In genomic region chr19:12140545-12141404, GRCh38 we compare ENCODE assay signal across 8 cellular contexts. TPM values are rescaled to one million over a fixed set of nuclear protein-coding genes. Genes with fewer than 3 reads are reported as not detected.
A peak's percentile ranks its signal among the peaks of the same experiment; 100 is the strongest.
DNase-seq lines count a peak whose midpoint lies in the region; ATAC-seq and TF ChIP-seq lines count a peak whose summit lies in the region.

No MANE protein-coding gene starts in this region.

- H3K79me2 ChIP-seq in Karpas-422 (ENCODE audit: low read length) = peaks cover 34% of the 10 kb centered on the region

- peak overlapping the region; percentile 88 for H3K4me3 Mint-ChIP-seq in activated T-helper 17 cell treated with anti-CD3 and anti-CD28 coated beads, Interleukin-2, amount 50 U/mL, for 72 hours
- peak overlapping the region; percentile 96 to 98 (median 98) for H3K4me3 Mint-ChIP-seq in nephron
- peak overlapping the region; percentile 94 to 98 for H3K4me3 Mint-ChIP-seq in stimulated activated naive B cell treated with anti-CD40 and anti-IgM and Interleukin-4, amounts not matched to agents 10 μg/mL and 1 μg/mL and 100 μg/mL, for 72 hours

- DNase-seq in Karpas-422 (peak; percentile 95), RPMI7951 (ENCODE audit: low read depth) (peak; percentile 83), fibroblast of peridontal ligament (ENCODE audit: extremely low read depth) (peak; percentile 85)
- peak; percentile 68 for DNase-seq in stimulated activated naive B cell treated with anti-CD40 and anti-IgM and Interleukin-4, amounts not matched to agents 10 μg/mL and 1 μg/mL and 100 μg/mL, for 72 hours

- TF ChIP-seq CTCF in nephron (IDR thresholded peaks at IDR 0.05; ENCODE audit: unreplicated experiment in 3 of 3) = peak; percentile 74 to 86 (median 76)

- H3K4me2 ChIP-seq in BLaER1 (peak overlapping the region; percentile 98), Karpas-422 (ENCODE audit: low read depth, low read length, poor library complexity, severe bottlenecking) (peak overlapping the region; percentile 84)

- peaks cover 26% of the 10 kb centered on the region for H3K4me1 Mint-ChIP-seq in activated T-helper 17 cell treated with anti-CD3 and anti-CD28 coated beads, Interleukin-2, amount 50 U/mL, for 72 hours
- peaks cover 24% of the 10 kb centered on the region for H3K4me1 Mint-ChIP-seq in nephron
- H3K4me1 Mint-ChIP-seq in stimulated activated naive B cell treated with anti-CD40 and anti-IgM and Interleukin-4, amounts not matched to agents 10 μg/mL and 1 μg/mL and 100 μg/mL, for 72 hours = peaks cover 24 to 38% of the 10 kb centered on the region in 2 donors

- H3K27ac Mint-ChIP-seq in activated T-helper 17 cell treated with anti-CD3 and anti-CD28 coated beads, Interleukin-2, amount 50 U/mL, for 72 hours = peak overlapping the region; percentile 40
- peak overlapping the region; percentile 69 to 95 (median 91) for H3K27ac Mint-ChIP-seq in nephron
- no peak overlapping the region for H3K27ac Mint-ChIP-seq in stimulated activated naive B cell treated with anti-CD40 and anti-IgM and Interleukin-4, amounts not matched to agents 10 μg/mL and 1 μg/mL and 100 μg/mL, for 72 hours

- peak; percentile 18 for ATAC-seq in GM19452 (IDR thresholded peaks at IDR 0.05; ENCODE audit: unreplicated experiment)
- peak; percentile 64 for ATAC-seq in activated T-helper 17 cell treated with anti-CD3 and anti-CD28 coated beads, Interleukin-2, amount 50 U/mL, for 72 hours (replicated peaks)
- ATAC-seq in stimulated activated naive B cell treated with anti-CD40 and anti-IgM and Interleukin-4, amounts not matched to agents 10 μg/mL and 1 μg/mL and 100 μg/mL, for 72 hours (replicated peaks) = peak; percentile 73 to 78

- H3K27ac ChIP-seq in BLaER1 (0 out of 2 replicates have a peak overlapping the region, but pooled peaks have one; percentile 3), Karpas-422 (ENCODE audit: low read length) (peak overlapping the region; percentile 44)

- peaks cover 16% of the 10 kb centered on the region for H4K20me1 ChIP-seq in BLaER1
- H4K20me1 ChIP-seq in Karpas-422 (ENCODE audit: insufficient read depth, low read depth, low read length) = no peaks in the 10 kb centered on the region

- H3K27me3 ChIP-seq in BLaER1 (no peaks in the 10 kb centered on the region), Karpas-422 (ENCODE audit: low read length) (no peaks in the 10 kb centered on the region)

- H3K4me3 ChIP-seq in BLaER1 = peak overlapping the region; percentile 94
- H3K4me3 ChIP-seq in Karpas-422 (ENCODE audit: low read length) = peak overlapping the region; percentile 83

- no peaks in the 10 kb centered on the region for H3K27me3 Mint-ChIP-seq in activated T-helper 17 cell treated with anti-CD3 and anti-CD28 coated beads, Interleukin-2, amount 50 U/mL, for 72 hours
- peaks cover 3% of the 10 kb centered on the region for H3K27me3 Mint-ChIP-seq in nephron (ENCODE audit: low read depth)
- no peaks in the 10 kb centered on the region for H3K27me3 Mint-ChIP-seq in stimulated activated naive B cell treated with anti-CD40 and anti-IgM and Interleukin-4, amounts not matched to agents 10 μg/mL and 1 μg/mL and 100 μg/mL, for 72 hours

- H3K9me2 ChIP-seq in Karpas-422 (replicated peaks; ENCODE audit: insufficient read depth, low read length) = no peaks in the 10 kb centered on the region

- H3K36me3 ChIP-seq in BLaER1 (peaks cover 48% of the 10 kb centered on the region), Karpas-422 (ENCODE audit: insufficient read depth, low read length) (peaks cover 39% of the 10 kb centered on the region)

- H3K9ac ChIP-seq in BLaER1 (peak overlapping the region; percentile 47; the same call in 1 of the 2 replicates), Karpas-422 (ENCODE audit: low read length) (peak overlapping the region; percentile 84)

- H3K9me3 Mint-ChIP-seq in activated T-helper 17 cell treated with anti-CD3 and anti-CD28 coated beads, Interleukin-2, amount 50 U/mL, for 72 hours = peaks cover 7% of the 10 kb centered on the region
- H3K9me3 Mint-ChIP-seq in nephron = peaks cover 32% of the 10 kb centered on the region
- peaks cover 7% of the 10 kb centered on the region in 2 donors for H3K9me3 Mint-ChIP-seq in stimulated activated naive B cell treated with anti-CD40 and anti-IgM and Interleukin-4, amounts not matched to agents 10 μg/mL and 1 μg/mL and 100 μg/mL, for 72 hours

- H2AFZ ChIP-seq in Karpas-422 (ENCODE audit: low read length) = peak overlapping the region; percentile 26; the same call in 1 of the 2 replicates

- H3K36me3 Mint-ChIP-seq in activated T-helper 17 cell treated with anti-CD3 and anti-CD28 coated beads, Interleukin-2, amount 50 U/mL, for 72 hours (ENCODE audit: low read depth) = peaks cover 22% of the 10 kb centered on the region
- H3K36me3 Mint-ChIP-seq in nephron (ENCODE audit: low read depth) = peaks cover 91% of the 10 kb centered on the region
- peaks cover 16 to 23% of the 10 kb centered on the region in 2 donors for H3K36me3 Mint-ChIP-seq in stimulated activated naive B cell treated with anti-CD40 and anti-IgM and Interleukin-4, amounts not matched to agents 10 μg/mL and 1 μg/mL and 100 μg/mL, for 72 hours

- peaks cover 38% of the 10 kb centered on the region for H3K4me1 ChIP-seq in BLaER1
- H3K4me1 ChIP-seq in Karpas-422 (ENCODE audit: low read length) = peaks cover 18% of the 10 kb centered on the region

- H3K9me3 ChIP-seq in BLaER1 (peaks cover 18% of the 10 kb centered on the region), Karpas-422 (ENCODE audit: low read length) (peaks cover 7% of the 10 kb centered on the region)

RNA-seq across cellular contexts. Expression of gene ZNF20, which starts 0.6 kb away (rescaled TPM):
- total RNA-seq in Karpas-422 (2014; rRNA removed; shearing (Covaris generic); ENCODE audit: low replicate concordance) = 6.2 and 10.0 TPM in 2 replicates
- 7.6 and 8.3 TPM in 2 replicates for total RNA-seq in RPMI7951 (2014; rRNA removed; shearing (Covaris generic))
- 1 to 10 TPM; 1.7 to 3.5 TPM for total RNA-seq in activated T-helper 17 cell treated with anti-CD3 and anti-CD28 coated beads, Interleukin-2, amount 50 U/mL, for 72 hours

RNA-seq across cellular contexts. Expression of gene ZNF625, which starts 15.8 kb away (rescaled TPM):
- total RNA-seq in Karpas-422 (2014; rRNA removed; shearing (Covaris generic); ENCODE audit: low replicate concordance) = 3.9 and 9.7 TPM in 2 replicates
- total RNA-seq in RPMI7951 (2014; rRNA removed; shearing (Covaris generic)) = 6.8 and 7.9 TPM in 2 replicates
- total RNA-seq in activated T-helper 17 cell treated with anti-CD3 and anti-CD28 coated beads, Interleukin-2, amount 50 U/mL, for 72 hours = 1 to 10 TPM; 2.0 to 2.2 TPM

RNA-seq across cellular contexts. Expression of gene ZNF136, which starts 22.1 kb away (rescaled TPM):
- 10.1 and 11.1 TPM in 2 replicates for total RNA-seq in Karpas-422 (2014; rRNA removed; shearing (Covaris generic); ENCODE audit: low replicate concordance)
- total RNA-seq in RPMI7951 (2014; rRNA removed; shearing (Covaris generic)) = 6.6 and 9.0 TPM in 2 replicates
- total RNA-seq in activated T-helper 17 cell treated with anti-CD3 and anti-CD28 coated beads, Interleukin-2, amount 50 U/mL, for 72 hours = 10 to 100 TPM; 11.0 to 23.1 TPM

Comparison
In these comparisons a context has a peak if more than half of its experiments do, and no peak if none do; other contexts are left out.
1. Peak in every context shown above with its lines: DNase-seq, ATAC-seq, H3K4me3 ChIP-seq and H3K27ac ChIP-seq.
2. ATAC-seq: peak in every context shown above with its lines; median percentile 76 in stimulated activated naive B cell treated with anti-CD40 and anti-IgM and Interleukin-4, amounts not matched to agents 10 μg/mL and 1 μg/mL and 100 μg/mL, for 72 hours; 64 in activated T-helper 17 cell treated with anti-CD3 and anti-CD28 coated beads, Interleukin-2, amount 50 U/mL, for 72 hours; 18 in GM19452.